Comparison of ENCODE assay signal across 8 cellular contexts in genomic region chr4:159191989-159192388, GRCh38.
DNase-seq lines count a peak whose midpoint lies in the region; ATAC-seq and TF ChIP-seq lines count a peak whose summit lies in the region.

No MANE protein-coding gene starts in this region.

- H3K9me2 ChIP-seq in Karpas-422 (replicated peaks; ENCODE audit: insufficient read depth, low read length) (no peaks in the 10 kb centered on the region), neural cell (ENCODE audit: insufficient read depth, low read length) (no peaks in the 10 kb centered on the region)

- H3K9ac ChIP-seq in Karpas-422 (ENCODE audit: low read length) (no peak overlapping the region), neural cell (ENCODE audit: low read length) (no peak overlapping the region)

- H3K4me2 ChIP-seq in Karpas-422 (ENCODE audit: low read depth, low read length, poor library complexity, severe bottlenecking) (no peak overlapping the region), neural cell (ENCODE audit: low read length) (no peak overlapping the region)

- H3K79me2 ChIP-seq in Karpas-422 (ENCODE audit: low read length) (no peaks in the 10 kb centered on the region), neural cell (replicated peaks; ENCODE audit: insufficient read depth, low read length) (peaks cover 77% of the 10 kb centered on the region)

- DNase-seq in ELR (ENCODE audit: low read depth) (peak; percentile 83), Karpas-422 (peak; percentile 63), brain microvascular endothelial cell (peak; percentile 68), hypothalamus (lab: John Stamatoyannopoulos, UW) (no peak)
- DNase-seq in activated CD8-positive, alpha-beta memory T cell treated with anti-CD3 and anti-CD28 coated beads, Interleukin-2, amount 50 U/mL, for 48 hours: no peak

- no peak overlapping the region for H2AFZ ChIP-seq in Karpas-422 (ENCODE audit: low read length)
- no peak overlapping the region for H2AFZ ChIP-seq in neural cell (ENCODE audit: low read depth, low read length)

- H3K4me3 ChIP-seq in Karpas-422 (ENCODE audit: low read length) (no peak overlapping the region), brain microvascular endothelial cell (ENCODE audit: low read depth, low read length) (no peak overlapping the region), neural cell (ENCODE audit: low read length) (no peak overlapping the region)

- no peaks in the 10 kb centered on the region for H3K27me3 ChIP-seq in Karpas-422 (ENCODE audit: low read length)
- no peaks in the 10 kb centered on the region for H3K27me3 ChIP-seq in brain microvascular endothelial cell (replicated peaks)
- H3K27me3 ChIP-seq in neural cell (ENCODE audit: insufficient read depth, low read depth, low read length): no peaks in the 10 kb centered on the region

- H3K9me3 ChIP-seq in Karpas-422 (ENCODE audit: low read length) (no peaks in the 10 kb centered on the region), neural cell (ENCODE audit: low read length) (no peaks in the 10 kb centered on the region)

- TF ChIP-seq CTCF in brain microvascular endothelial cell (IDR thresholded peaks at IDR 0.05; ENCODE audit: low read depth, low read length, missing control alignments) (peak; percentile 73), neural cell (IDR thresholded peaks at IDR 0.05; ENCODE audit: poor library complexity, severe bottlenecking) (peak; percentile 44)

- no peak for TF ChIP-seq EP300 in neural cell (conservative IDR thresholded peaks at IDR 0.05; ENCODE audit: poor library complexity, severe bottlenecking)

- H3K36me3 ChIP-seq in Karpas-422 (ENCODE audit: insufficient read depth, low read length) (no peaks in the 10 kb centered on the region), brain microvascular endothelial cell (replicated peaks) (no peaks in the 10 kb centered on the region), neural cell (ENCODE audit: insufficient read depth, low read length) (peaks cover 14% of the 10 kb centered on the region)

- in situ Hi-C loops in brain microvascular endothelial cell (cut with HindIII; ENCODE audit: low pct_ligation_motif_present, low sequenced_read_pairs): loop anchor here (25.0 kb wide), 1 partner anchor 330 kb away; no protein-coding TSS in a partner anchor

- no peaks in the 10 kb centered on the region for H4K20me1 ChIP-seq in Karpas-422 (ENCODE audit: insufficient read depth, low read depth, low read length)
- peaks cover 5% of the 10 kb centered on the region for H4K20me1 ChIP-seq in neural cell (ENCODE audit: insufficient read depth)

- no peak for TF ChIP-seq RAD21 in neural cell (conservative IDR thresholded peaks at IDR 0.05)

- no peak for ATAC-seq in GM19023 (IDR thresholded peaks at IDR 0.05; ENCODE audit: unreplicated experiment)
- no peak for ATAC-seq in GM21390 (IDR thresholded peaks at IDR 0.05; ENCODE audit: unreplicated experiment)

- no peaks in the 10 kb centered on the region for H3F3A ChIP-seq in neural cell (ENCODE audit: insufficient read depth, low read length, poor library complexity, severe bottlenecking)

- no peaks in the 10 kb centered on the region for H3K4me1 ChIP-seq in Karpas-422 (ENCODE audit: low read length)

- H3K27ac ChIP-seq in Karpas-422 (ENCODE audit: low read length) (no peak overlapping the region), brain microvascular endothelial cell (peak overlapping the region; percentile 34), neural cell (ENCODE audit: low read length) (no peak overlapping the region)

TF ChIP-seq in neural cell, 6 proteins besides CTCF, POLR2A, EP300 and RAD21:
- peak; percentile 33 for TF ChIP-seq SMC3 (conservative IDR thresholded peaks at IDR 0.05; ENCODE audit: poor library complexity)
- no peak for TF ChIP-seq REST (IDR thresholded peaks at IDR 0.05; ENCODE audit: borderline replicate concordance)

Comparison
In these comparisons a context has a peak if more than half of its experiments do, and no peak if none do; other contexts are left out.
1. DNase-seq: peak in ELR (single experiment), Karpas-422 (single experiment) and brain microvascular endothelial cell (single experiment); none in activated CD8-positive, alpha-beta memory T cell treated with anti-CD3 and anti-CD28 coated beads, Interleukin-2, amount 50 U/mL, for 48 hours (single experiment) and hypothalamus (0 of 51).